20 cellular contexts compared by ENCODE assay signal in the genomic region with DNA sequence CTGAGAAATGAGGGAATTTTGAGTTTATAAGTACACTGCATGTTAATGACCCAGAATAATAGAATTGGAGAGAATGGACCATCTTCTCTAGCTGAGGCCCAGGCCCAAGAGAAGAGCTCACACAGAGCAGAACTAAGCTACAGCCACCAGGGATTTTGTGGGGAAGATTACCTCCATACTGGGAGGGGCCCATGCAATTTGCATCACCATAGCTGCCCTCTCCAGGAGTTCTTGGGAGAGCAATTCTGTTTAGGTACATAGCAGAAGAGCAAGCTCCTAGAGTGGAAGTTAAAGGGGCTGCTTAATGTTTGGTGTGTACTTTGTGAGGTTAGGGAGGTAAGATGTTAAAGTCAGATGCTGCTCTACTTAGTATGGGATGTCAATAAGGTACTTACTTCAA.
DNase-seq lines count a peak whose midpoint lies in the region; ATAC-seq, FAIRE-seq and TF ChIP-seq lines count a peak whose summit lies in the region.
"Had no signal": no experiment of that assay in that cellular context is flagged by ENCODE, and none has a peak within 500 bp of the region (broad histone marks: within the 10 kb centered on the region; RNA-seq: fewer than 3 reads in every experiment).

No MANE protein-coding gene starts in this region.

- H4K91ac ChIP-seq in H1 (replicated peaks; ENCODE audit: insufficient read length, low read length): no peak overlapping the region

- no peaks in the 10 kb centered on the region for H3K36me3 ChIP-seq in H1 (ENCODE audit: control insufficient read depth in 2 of 4, insufficient read depth in 4 of 4, low read length in 3 of 4)
- no peaks in the 10 kb centered on the region for H3K36me3 ChIP-seq in iPS DF 6.9 (ENCODE audit: control insufficient read depth, insufficient read depth, low read length)

- H2BK20ac ChIP-seq in H1 (ENCODE audit: low read length): no peak overlapping the region

- CTCF ChIA-PET in H1 (lab: Charles Lee; ENCODE audit: partially characterized antibody): interaction anchor here (0.9 to 5.0 kb wide), 11 partner anchors 7 to 111 kb away, joined by 3 to 38 read pairs (median 9); no protein-coding TSS in a partner anchor

- no peak overlapping the region for H2BK12ac ChIP-seq in H1 (ENCODE audit: low read depth, low read length)

- no peaks in the 10 kb centered on the region for H4K20me1 ChIP-seq in H1 (replicated peaks in 1 of 2; ENCODE audit: control insufficient read depth in 1 of 2, insufficient read depth in 2 of 2, low read length in 2 of 2)

- no peak overlapping the region for H2AK5ac ChIP-seq in H1 (ENCODE audit: low read depth, low read length)

- no peaks in the 10 kb centered on the region for H3K79me2 ChIP-seq in H1 (ENCODE audit: control insufficient read depth in 1 of 2, insufficient read depth in 2 of 2, low read length in 2 of 2)

- DNase-seq in activated CD4-positive, alpha-beta T cell treated with anti-CD3 and anti-CD28 coated beads, Interleukin-2, amount 10 ng/mL, durations not matched to agents 24 days and 14 days: peak; percentile 44
- no peak for DNase-seq in activated CD4-positive, alpha-beta T cell treated with anti-CD3 and anti-CD28 coated beads for 1 hour
- DNase-seq in H1 (ENCODE audit: low read depth in 1 of 2, low spot score in 2 of 2): peak in 1 of 2 experiments; percentile 15
- DNase-seq in iPS DF 6.9 (ENCODE audit: low read depth, low spot score): peak; percentile 25
- DNase-seq in A172 (ENCODE audit: low spot score): no peak
- DNase-seq in NCI-H187 (lab: John Stamatoyannopoulos, UW): no peak
- DNase-seq: 8988T; ACHN; C1 segment of cervical spinal cord; Calu3; CD4-positive, alpha-beta T cell; DMS 273 treated with DMSO at 0.1 percent for 48 hours; GOT3; IMR-90 had no signal

- H3K9ac ChIP-seq in H1 (replicated peaks in 1 of 4; ENCODE audit: extremely low read depth in 1 of 4, low read depth in 3 of 4, low read length in 3 of 4): no peak overlapping the region

- H3K4me1 ChIP-seq in H1 (replicated peaks in 1 of 4; ENCODE audit: control insufficient read depth in 3 of 4, insufficient read depth in 4 of 4, low read length in 3 of 4) (peaks cover 0 to 4% (median 2%) of the 10 kb centered on the region in 4 experiments; a peak in 2 of 7 replicates), iPS DF 6.9 (ENCODE audit: control insufficient read depth, insufficient read depth, low read length) (no peaks in the 10 kb centered on the region)

- no peak overlapping the region for H2AFZ ChIP-seq in H1 (ENCODE audit: low read length)

- peak; percentile 45 for FAIRE-seq in H1 (lab: Jason Lieb, UNC)
- FAIRE-seq: GM18507 had no signal

- TF ChIP-seq EP300 in H1 (IDR thresholded peaks at IDR 0.05; ENCODE audit: borderline replicate concordance in 1 of 2, low read depth in 2 of 2, low read length in 2 of 2): no peak

- no peak overlapping the region for H3K18ac ChIP-seq in H1 (ENCODE audit: extremely low read depth, low read length)

- H3K4ac ChIP-seq in H1 (replicated peaks; ENCODE audit: insufficient read length, low read depth, low read length): no peak overlapping the region

- H3K27me3 Mint-ChIP-seq in activated CD4-positive, alpha-beta T cell treated with anti-CD3 and anti-CD28 coated beads, Interleukin-2, amount 10 ng/mL, durations not matched to agents 24 days and 14 days: peaks cover 14% of the 10 kb centered on the region

- no peaks in the 10 kb centered on the region for H3K36me3 Mint-ChIP-seq in activated CD4-positive, alpha-beta T cell treated with anti-CD3 and anti-CD28 coated beads, Interleukin-2, amount 10 ng/mL, durations not matched to agents 24 days and 14 days (ENCODE audit: low read depth)

- no peaks in the 10 kb centered on the region for H3K9me3 ChIP-seq in H1 (ENCODE audit: insufficient read depth in 2 of 2, low read depth in 1 of 2, low read length in 1 of 2)
- H3K9me3 ChIP-seq in iPS DF 6.9 (ENCODE audit: control insufficient read depth, insufficient read depth, low read length): no peaks in the 10 kb centered on the region

- peaks cover 0 to 2% (median 0%) of the 10 kb centered on the region in 4 experiments; a peak in 1 of 7 replicates for H3K27me3 ChIP-seq in H1 (replicated peaks in 1 of 4; ENCODE audit: control insufficient read depth in 3 of 4, extremely low read depth in 1 of 4, insufficient read depth in 3 of 4, low read length in 3 of 4)
- no peaks in the 10 kb centered on the region for H3K27me3 ChIP-seq in iPS DF 6.9 (ENCODE audit: control insufficient read depth, insufficient read depth, low read length)

- H3K27ac ChIP-seq in H1 (ENCODE audit: low read depth, low read length) (no peak overlapping the region), iPS DF 6.9 (ENCODE audit: low read length) (no peak overlapping the region)

- no peak overlapping the region for H2BK120ac ChIP-seq in H1 (replicated peaks; ENCODE audit: low read depth, low read length)

- no peak overlapping the region for H3K4me3 Mint-ChIP-seq in activated CD4-positive, alpha-beta T cell treated with anti-CD3 and anti-CD28 coated beads, Interleukin-2, amount 10 ng/mL, durations not matched to agents 24 days and 14 days
- H3K4me3 Mint-ChIP-seq: B cell; CD4-positive, alpha-beta T cell had no signal

- POLR2A ChIA-PET in H1 (lab: Charles Lee; ENCODE audit: partially characterized antibody): no interaction called here

- no peak overlapping the region for H4K8ac ChIP-seq in H1 (ENCODE audit: extremely low read depth, insufficient read depth, low read length)

- no peak overlapping the region for H2BK15ac ChIP-seq in H1 (ENCODE audit: low read length)

- no peak for ATAC-seq in GM19467 (IDR thresholded peaks at IDR 0.05; ENCODE audit: unreplicated experiment)
- no peak for ATAC-seq in HG03460 (IDR thresholded peaks at IDR 0.05; ENCODE audit: unreplicated experiment)
- ATAC-seq: GM12878, HCT116 had no signal

- no peaks in the 10 kb centered on the region for H3K9me3 Mint-ChIP-seq in activated CD4-positive, alpha-beta T cell treated with anti-CD3 and anti-CD28 coated beads, Interleukin-2, amount 10 ng/mL, durations not matched to agents 24 days and 14 days
- H3K9me3 Mint-ChIP-seq: CD4-positive, alpha-beta T cell had no signal

- TF ChIP-seq POLR2A in H1 (IDR thresholded peaks at IDR 0.05; ENCODE audit: control extremely low read depth in 1 of 2, low read depth in 2 of 2, low read length in 2 of 2): no peak

- intact Hi-C loops in activated CD4-positive, alpha-beta T cell treated with anti-CD3 and anti-CD28 coated beads, Interleukin-2, amount 10 ng/mL, durations not matched to agents 24 days and 14 days (cut with micrococcal nuclease): no loop called here

- H3K14ac ChIP-seq in H1 (ENCODE audit: insufficient read length): no peak overlapping the region

- no peak overlapping the region for H2BK5ac ChIP-seq in H1 (ENCODE audit: low read depth, low read length)

- H3K4me3 ChIP-seq in H1 (ENCODE audit: extremely low read depth in 1 of 4, insufficient read depth in 2 of 4, low read depth in 3 of 4, low read length in 4 of 4): no peak overlapping the region
- H3K4me3 ChIP-seq in iPS DF 6.9 (ENCODE audit: low read length): no peak overlapping the region
- H3K4me3 ChIP-seq: GM12878 had no signal

- peak in 1 of 2 experiments; percentile 9; a peak in 1 of 4 replicates for TF ChIP-seq RAD21 in H1 (IDR thresholded peaks at IDR 0.05 in 1 of 2, conservative IDR thresholded peaks at IDR 0.05 in 1 of 2; ENCODE audit: low read depth in 2 of 2, low read length in 2 of 2)

- H3K23me2 ChIP-seq in H1 (ENCODE audit: low read depth, low read length): no peaks in the 10 kb centered on the region

- peak overlapping the region in 1 of 2 experiments; percentile 18; a peak in 1 of 4 replicates for H3K4me2 ChIP-seq in H1 (ENCODE audit: insufficient read depth in 1 of 2, low read depth in 2 of 2, low read length in 2 of 2)

- H4K5ac ChIP-seq in H1 (ENCODE audit: insufficient read length, low read depth, low read length): no peak overlapping the region

- no peak for TF ChIP-seq CTCF in H1 (IDR thresholded peaks at IDR 0.05; ENCODE audit: control extremely low read depth in 1 of 3, insufficient read depth in 1 of 3, low read depth in 1 of 3, low read length in 3 of 3)

- no peaks in the 10 kb centered on the region for H3K79me1 ChIP-seq in H1 (ENCODE audit: low read depth, low read length)

- H3K23ac ChIP-seq in H1 (ENCODE audit: insufficient read length): no peak overlapping the region

- H3K4me1 Mint-ChIP-seq in activated CD4-positive, alpha-beta T cell treated with anti-CD3 and anti-CD28 coated beads, Interleukin-2, amount 10 ng/mL, durations not matched to agents 24 days and 14 days: no peaks in the 10 kb centered on the region
- H3K4me1 Mint-ChIP-seq: B cell had no signal

- no peak overlapping the region for H3K56ac ChIP-seq in H1 (replicated peaks; ENCODE audit: insufficient read length, low read depth, low read length)

- no peak overlapping the region for H3K27ac Mint-ChIP-seq in activated CD4-positive, alpha-beta T cell treated with anti-CD3 and anti-CD28 coated beads, Interleukin-2, amount 10 ng/mL, durations not matched to agents 24 days and 14 days
- H3K27ac Mint-ChIP-seq: B cell; CD4-positive, alpha-beta T cell had no signal

TF ChIP-seq in H1, 55 proteins besides CTCF, POLR2A, EP300 and RAD21 (continues in another document):
- peak; percentile 60; the same call in 1 of the 2 replicates for TF ChIP-seq POU5F1 (IDR thresholded peaks at IDR 0.05; ENCODE audit: low read depth, low read length)
- TF ChIP-seq, protein P1, sequence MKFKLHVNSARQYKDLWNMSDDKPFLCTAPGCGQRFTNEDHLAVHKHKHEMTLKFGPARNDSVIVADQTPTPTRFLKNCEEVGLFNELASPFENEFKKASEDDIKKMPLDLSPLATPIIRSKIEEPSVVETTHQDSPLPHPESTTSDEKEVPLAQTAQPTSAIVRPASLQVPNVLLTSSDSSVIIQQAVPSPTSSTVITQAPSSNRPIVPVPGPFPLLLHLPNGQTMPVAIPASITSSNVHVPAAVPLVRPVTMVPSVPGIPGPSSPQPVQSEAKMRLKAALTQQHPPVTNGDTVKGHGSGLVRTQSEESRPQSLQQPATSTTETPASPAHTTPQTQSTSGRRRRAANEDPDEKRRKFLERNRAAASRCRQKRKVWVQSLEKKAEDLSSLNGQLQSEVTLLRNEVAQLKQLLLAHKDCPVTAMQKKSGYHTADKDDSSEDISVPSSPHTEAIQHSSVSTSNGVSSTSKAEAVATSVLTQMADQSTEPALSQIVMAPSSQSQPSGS (IDR thresholded peaks at IDR 0.05; ENCODE audit: low read length): no peak
- no peak for TF ChIP-seq SIN3A (conservative IDR thresholded peaks at IDR 0.05 in 1 of 2, IDR thresholded peaks at IDR 0.05 in 1 of 2; ENCODE audit: low read depth in 1 of 2, low read length in 2 of 2)
- TF ChIP-seq SRF (IDR thresholded peaks at IDR 0.05; ENCODE audit: low read depth, low read length): no peak
- TF ChIP-seq RNF2 (IDR thresholded peaks at IDR 0.05; ENCODE audit: borderline replicate concordance, low read depth, low read length, missing control alignments, poor library complexity, severe bottlenecking): no peak
- TF ChIP-seq, protein P2, sequence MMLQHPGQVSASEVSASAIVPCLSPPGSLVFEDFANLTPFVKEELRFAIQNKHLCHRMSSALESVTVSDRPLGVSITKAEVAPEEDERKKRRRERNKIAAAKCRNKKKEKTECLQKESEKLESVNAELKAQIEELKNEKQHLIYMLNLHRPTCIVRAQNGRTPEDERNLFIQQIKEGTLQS (IDR thresholded peaks at IDR 0.05; ENCODE audit: insufficient read depth, low read depth, low read length): no peak
- TF ChIP-seq SUZ12 (IDR thresholded peaks at IDR 0.05; ENCODE audit: low read length): no peak

Comparison
In these comparisons a context has a peak if more than half of its experiments do, and no peak if none do; other contexts are left out.
1. DNase-seq: peak in activated CD4-positive, alpha-beta T cell treated with anti-CD3 and anti-CD28 coated beads, Interleukin-2, amount 10 ng/mL, durations not matched to agents 24 days and 14 days (single experiment) and iPS DF 6.9 (single experiment); none in activated CD4-positive, alpha-beta T cell treated with anti-CD3 and anti-CD28 coated beads for 1 hour (single experiment), A172 (single experiment) and NCI-H187 (0 of 2).